1 cellular context compared by ENCODE assay signal in the genomic region with DNA sequence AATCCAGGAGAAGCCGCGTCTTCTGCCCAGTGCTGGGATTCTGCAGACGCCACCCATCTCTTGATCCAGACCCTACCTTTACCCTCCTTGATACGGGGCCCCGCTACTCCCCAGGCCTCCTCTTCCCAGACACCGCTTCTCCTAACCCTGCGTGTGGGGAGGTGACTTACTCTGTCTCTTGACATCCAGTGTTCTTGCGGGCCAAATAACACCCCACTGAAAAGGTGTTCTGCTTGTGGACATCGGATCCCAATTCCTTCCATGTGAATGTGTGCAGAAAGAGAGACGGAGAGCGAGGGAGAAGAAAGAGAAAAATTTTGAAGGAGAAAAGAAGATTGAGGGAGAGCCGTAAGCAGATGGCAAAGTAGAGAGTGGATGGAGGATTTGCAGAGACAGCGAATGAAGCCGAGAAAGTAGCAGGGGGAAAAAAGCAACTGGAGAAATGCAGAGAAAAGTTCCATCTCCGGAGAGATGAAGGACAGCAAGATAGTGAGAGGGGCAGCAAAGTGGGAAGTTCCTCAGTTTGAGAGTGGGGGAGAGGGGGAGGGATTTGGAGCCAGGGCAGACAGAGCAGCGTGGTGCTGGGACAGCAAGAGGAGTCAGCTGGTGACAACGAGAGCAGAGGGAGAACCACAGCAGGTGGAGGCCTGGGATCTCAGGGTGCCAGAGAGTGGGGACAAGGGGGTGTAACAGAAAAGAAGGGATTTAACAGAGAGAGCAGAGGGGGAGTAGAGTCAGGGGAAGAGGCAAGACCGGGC.
A peak's percentile ranks its signal among the peaks of the same experiment; 100 is the strongest.
TF ChIP-seq lines count a peak whose summit lies in the region.

No MANE protein-coding gene starts in this region.

TF ChIP-seq in HepG2, 621 proteins besides CTCF, POLR2A, EP300 and RAD21 (continues in another document):
- TF ChIP-seq, protein P1, sequence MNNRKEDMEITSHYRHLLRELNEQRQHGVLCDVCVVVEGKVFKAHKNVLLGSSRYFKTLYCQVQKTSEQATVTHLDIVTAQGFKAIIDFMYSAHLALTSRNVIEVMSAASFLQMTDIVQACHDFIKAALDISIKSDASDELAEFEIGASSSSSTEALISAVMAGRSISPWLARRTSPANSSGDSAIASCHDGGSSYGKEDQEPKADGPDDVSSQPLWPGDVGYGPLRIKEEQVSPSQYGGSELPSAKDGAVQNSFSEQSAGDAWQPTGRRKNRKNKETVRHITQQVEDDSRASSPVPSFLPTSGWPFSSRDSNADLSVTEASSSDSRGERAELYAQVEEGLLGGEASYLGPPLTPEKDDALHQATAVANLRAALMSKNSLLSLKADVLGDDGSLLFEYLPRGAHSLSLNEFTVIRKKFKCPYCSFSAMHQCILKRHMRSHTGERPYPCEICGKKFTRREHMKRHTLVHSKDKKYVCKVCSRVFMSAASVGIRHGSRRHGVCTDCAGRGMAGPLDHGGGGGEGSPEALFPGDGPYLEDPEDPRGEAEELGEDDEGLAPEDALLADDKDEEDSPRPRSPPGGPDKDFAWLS (CRISPR knock-in tag; IDR thresholded peaks at IDR 0.05; ENCODE audit: borderline replicate concordance), result no peak
- TF ChIP-seq ZNF775 (CRISPR knock-in tag; IDR thresholded peaks at IDR 0.05; ENCODE audit: borderline replicate concordance) (no peak), KLF11 (CRISPR knock-in tag; IDR thresholded peaks at IDR 0.05) (no peak), ZFP36 (IDR thresholded peaks at IDR 0.05; ENCODE audit: borderline replicate concordance, low read depth, low read length, partially characterized antibody) (no peak), GPN1 (CRISPR knock-in tag; IDR thresholded peaks at IDR 0.05; ENCODE audit: borderline replicate concordance) (no peak), ZNF501 (CRISPR knock-in tag; IDR thresholded peaks at IDR 0.05) (0 out of 2 replicates have a peak, but pooled peaks have one; percentile 44), ZBTB20 (CRISPR knock-in tag; IDR thresholded peaks at IDR 0.05; ENCODE audit: borderline replicate concordance, low read depth) (0 out of 2 replicates have a peak, but pooled peaks have one; percentile 5), KDM1A (CRISPR knock-in tag; IDR thresholded peaks at IDR 0.05) (no peak), SIN3B (IDR thresholded peaks at IDR 0.05; ENCODE audit: low read length) (no peak), ZNF24 (IDR thresholded peaks at IDR 0.05) (no peak), TSC22D2 (CRISPR knock-in tag; IDR thresholded peaks at IDR 0.05; ENCODE audit: borderline replicate concordance) (no peak)
- TF ChIP-seq, protein P2, sequence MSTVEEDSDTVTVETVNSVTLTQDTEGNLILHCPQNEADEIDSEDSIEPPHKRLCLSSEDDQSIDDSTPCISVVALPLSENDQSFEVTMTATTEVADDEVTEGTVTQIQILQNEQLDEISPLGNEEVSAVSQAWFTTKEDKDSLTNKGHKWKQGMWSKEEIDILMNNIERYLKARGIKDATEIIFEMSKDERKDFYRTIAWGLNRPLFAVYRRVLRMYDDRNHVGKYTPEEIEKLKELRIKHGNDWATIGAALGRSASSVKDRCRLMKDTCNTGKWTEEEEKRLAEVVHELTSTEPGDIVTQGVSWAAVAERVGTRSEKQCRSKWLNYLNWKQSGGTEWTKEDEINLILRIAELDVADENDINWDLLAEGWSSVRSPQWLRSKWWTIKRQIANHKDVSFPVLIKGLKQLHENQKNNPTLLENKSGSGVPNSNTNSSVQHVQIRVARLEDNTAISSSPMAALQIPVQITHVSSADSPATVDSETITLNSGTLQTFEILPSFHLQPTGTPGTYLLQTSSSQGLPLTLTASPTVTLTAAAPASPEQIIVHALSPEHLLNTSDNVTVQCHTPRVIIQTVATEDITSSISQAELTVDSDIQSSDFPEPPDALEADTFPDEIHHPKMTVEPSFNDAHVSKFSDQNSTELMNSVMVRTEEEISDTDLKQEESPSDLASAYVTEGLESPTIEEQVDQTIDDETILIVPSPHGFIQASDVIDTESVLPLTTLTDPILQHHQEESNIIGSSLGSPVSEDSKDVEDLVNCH (CRISPR knock-in tag; IDR thresholded peaks at IDR 0.05), result no peak
- TF ChIP-seq, protein P3, sequence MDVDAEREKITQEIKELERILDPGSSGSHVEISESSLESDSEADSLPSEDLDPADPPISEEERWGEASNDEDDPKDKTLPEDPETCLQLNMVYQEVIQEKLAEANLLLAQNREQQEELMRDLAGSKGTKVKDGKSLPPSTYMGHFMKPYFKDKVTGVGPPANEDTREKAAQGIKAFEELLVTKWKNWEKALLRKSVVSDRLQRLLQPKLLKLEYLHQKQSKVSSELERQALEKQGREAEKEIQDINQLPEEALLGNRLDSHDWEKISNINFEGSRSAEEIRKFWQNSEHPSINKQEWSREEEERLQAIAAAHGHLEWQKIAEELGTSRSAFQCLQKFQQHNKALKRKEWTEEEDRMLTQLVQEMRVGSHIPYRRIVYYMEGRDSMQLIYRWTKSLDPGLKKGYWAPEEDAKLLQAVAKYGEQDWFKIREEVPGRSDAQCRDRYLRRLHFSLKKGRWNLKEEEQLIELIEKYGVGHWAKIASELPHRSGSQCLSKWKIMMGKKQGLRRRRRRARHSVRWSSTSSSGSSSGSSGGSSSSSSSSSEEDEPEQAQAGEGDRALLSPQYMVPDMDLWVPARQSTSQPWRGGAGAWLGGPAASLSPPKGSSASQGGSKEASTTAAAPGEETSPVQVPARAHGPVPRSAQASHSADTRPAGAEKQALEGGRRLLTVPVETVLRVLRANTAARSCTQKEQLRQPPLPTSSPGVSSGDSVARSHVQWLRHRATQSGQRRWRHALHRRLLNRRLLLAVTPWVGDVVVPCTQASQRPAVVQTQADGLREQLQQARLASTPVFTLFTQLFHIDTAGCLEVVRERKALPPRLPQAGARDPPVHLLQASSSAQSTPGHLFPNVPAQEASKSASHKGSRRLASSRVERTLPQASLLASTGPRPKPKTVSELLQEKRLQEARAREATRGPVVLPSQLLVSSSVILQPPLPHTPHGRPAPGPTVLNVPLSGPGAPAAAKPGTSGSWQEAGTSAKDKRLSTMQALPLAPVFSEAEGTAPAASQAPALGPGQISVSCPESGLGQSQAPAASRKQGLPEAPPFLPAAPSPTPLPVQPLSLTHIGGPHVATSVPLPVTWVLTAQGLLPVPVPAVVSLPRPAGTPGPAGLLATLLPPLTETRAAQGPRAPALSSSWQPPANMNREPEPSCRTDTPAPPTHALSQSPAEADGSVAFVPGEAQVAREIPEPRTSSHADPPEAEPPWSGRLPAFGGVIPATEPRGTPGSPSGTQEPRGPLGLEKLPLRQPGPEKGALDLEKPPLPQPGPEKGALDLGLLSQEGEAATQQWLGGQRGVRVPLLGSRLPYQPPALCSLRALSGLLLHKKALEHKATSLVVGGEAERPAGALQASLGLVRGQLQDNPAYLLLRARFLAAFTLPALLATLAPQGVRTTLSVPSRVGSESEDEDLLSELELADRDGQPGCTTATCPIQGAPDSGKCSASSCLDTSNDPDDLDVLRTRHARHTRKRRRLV (CRISPR knock-in tag; IDR thresholded peaks at IDR 0.05), result no peak
- TF ChIP-seq, protein P4, sequence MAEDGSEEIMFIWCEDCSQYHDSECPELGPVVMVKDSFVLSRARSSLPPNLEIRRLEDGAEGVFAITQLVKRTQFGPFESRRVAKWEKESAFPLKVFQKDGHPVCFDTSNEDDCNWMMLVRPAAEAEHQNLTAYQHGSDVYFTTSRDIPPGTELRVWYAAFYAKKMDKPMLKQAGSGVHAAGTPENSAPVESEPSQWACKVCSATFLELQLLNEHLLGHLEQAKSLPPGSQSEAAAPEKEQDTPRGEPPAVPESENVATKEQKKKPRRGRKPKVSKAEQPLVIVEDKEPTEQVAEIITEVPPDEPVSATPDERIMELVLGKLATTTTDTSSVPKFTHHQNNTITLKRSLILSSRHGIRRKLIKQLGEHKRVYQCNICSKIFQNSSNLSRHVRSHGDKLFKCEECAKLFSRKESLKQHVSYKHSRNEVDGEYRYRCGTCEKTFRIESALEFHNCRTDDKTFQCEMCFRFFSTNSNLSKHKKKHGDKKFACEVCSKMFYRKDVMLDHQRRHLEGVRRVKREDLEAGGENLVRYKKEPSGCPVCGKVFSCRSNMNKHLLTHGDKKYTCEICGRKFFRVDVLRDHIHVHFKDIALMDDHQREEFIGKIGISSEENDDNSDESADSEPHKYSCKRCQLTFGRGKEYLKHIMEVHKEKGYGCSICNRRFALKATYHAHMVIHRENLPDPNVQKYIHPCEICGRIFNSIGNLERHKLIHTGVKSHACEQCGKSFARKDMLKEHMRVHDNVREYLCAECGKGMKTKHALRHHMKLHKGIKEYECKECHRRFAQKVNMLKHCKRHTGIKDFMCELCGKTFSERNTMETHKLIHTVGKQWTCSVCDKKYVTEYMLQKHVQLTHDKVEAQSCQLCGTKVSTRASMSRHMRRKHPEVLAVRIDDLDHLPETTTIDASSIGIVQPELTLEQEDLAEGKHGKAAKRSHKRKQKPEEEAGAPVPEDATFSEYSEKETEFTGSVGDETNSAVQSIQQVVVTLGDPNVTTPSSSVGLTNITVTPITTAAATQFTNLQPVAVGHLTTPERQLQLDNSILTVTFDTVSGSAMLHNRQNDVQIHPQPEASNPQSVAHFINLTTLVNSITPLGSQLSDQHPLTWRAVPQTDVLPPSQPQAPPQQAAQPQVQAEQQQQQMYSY (CRISPR knock-in tag; IDR thresholded peaks at IDR 0.05), result no peak
- TF ChIP-seq, protein P5, sequence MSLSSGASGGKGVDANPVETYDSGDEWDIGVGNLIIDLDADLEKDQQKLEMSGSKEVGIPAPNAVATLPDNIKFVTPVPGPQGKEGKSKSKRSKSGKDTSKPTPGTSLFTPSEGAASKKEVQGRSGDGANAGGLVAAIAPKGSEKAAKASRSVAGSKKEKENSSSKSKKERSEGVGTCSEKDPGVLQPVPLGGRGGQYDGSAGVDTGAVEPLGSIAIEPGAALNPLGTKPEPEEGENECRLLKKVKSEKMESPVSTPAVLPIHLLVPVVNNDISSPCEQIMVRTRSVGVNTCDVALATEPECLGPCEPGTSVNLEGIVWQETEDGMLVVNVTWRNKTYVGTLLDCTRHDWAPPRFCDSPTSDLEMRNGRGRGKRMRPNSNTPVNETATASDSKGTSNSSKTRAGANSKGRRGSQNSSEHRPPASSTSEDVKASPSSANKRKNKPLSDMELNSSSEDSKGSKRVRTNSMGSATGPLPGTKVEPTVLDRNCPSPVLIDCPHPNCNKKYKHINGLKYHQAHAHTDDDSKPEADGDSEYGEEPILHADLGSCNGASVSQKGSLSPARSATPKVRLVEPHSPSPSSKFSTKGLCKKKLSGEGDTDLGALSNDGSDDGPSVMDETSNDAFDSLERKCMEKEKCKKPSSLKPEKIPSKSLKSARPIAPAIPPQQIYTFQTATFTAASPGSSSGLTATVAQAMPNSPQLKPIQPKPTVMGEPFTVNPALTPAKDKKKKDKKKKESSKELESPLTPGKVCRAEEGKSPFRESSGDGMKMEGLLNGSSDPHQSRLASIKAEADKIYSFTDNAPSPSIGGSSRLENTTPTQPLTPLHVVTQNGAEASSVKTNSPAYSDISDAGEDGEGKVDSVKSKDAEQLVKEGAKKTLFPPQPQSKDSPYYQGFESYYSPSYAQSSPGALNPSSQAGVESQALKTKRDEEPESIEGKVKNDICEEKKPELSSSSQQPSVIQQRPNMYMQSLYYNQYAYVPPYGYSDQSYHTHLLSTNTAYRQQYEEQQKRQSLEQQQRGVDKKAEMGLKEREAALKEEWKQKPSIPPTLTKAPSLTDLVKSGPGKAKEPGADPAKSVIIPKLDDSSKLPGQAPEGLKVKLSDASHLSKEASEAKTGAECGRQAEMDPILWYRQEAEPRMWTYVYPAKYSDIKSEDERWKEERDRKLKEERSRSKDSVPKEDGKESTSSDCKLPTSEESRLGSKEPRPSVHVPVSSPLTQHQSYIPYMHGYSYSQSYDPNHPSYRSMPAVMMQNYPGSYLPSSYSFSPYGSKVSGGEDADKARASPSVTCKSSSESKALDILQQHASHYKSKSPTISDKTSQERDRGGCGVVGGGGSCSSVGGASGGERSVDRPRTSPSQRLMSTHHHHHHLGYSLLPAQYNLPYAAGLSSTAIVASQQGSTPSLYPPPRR (CRISPR knock-in tag; IDR thresholded peaks at IDR 0.05; ENCODE audit: borderline replicate concordance), result no peak
- TF ChIP-seq, protein P6, sequence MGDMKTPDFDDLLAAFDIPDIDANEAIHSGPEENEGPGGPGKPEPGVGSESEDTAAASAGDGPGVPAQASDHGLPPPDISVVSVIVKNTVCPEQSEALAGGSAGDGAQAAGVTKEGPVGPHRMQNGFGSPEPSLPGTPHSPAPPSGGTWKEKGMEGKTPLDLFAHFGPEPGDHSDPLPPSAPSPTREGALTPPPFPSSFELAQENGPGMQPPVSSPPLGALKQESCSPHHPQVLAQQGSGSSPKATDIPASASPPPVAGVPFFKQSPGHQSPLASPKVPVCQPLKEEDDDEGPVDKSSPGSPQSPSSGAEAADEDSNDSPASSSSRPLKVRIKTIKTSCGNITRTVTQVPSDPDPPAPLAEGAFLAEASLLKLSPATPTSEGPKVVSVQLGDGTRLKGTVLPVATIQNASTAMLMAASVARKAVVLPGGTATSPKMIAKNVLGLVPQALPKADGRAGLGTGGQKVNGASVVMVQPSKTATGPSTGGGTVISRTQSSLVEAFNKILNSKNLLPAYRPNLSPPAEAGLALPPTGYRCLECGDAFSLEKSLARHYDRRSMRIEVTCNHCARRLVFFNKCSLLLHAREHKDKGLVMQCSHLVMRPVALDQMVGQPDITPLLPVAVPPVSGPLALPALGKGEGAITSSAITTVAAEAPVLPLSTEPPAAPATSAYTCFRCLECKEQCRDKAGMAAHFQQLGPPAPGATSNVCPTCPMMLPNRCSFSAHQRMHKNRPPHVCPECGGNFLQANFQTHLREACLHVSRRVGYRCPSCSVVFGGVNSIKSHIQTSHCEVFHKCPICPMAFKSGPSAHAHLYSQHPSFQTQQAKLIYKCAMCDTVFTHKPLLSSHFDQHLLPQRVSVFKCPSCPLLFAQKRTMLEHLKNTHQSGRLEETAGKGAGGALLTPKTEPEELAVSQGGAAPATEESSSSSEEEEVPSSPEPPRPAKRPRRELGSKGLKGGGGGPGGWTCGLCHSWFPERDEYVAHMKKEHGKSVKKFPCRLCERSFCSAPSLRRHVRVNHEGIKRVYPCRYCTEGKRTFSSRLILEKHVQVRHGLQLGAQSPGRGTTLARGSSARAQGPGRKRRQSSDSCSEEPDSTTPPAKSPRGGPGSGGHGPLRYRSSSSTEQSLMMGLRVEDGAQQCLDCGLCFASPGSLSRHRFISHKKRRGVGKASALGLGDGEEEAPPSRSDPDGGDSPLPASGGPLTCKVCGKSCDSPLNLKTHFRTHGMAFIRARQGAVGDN (CRISPR knock-in tag; IDR thresholded peaks at IDR 0.05), result peak; percentile 44; the same call in 1 of the 2 replicates
- TF ChIP-seq, protein P7, sequence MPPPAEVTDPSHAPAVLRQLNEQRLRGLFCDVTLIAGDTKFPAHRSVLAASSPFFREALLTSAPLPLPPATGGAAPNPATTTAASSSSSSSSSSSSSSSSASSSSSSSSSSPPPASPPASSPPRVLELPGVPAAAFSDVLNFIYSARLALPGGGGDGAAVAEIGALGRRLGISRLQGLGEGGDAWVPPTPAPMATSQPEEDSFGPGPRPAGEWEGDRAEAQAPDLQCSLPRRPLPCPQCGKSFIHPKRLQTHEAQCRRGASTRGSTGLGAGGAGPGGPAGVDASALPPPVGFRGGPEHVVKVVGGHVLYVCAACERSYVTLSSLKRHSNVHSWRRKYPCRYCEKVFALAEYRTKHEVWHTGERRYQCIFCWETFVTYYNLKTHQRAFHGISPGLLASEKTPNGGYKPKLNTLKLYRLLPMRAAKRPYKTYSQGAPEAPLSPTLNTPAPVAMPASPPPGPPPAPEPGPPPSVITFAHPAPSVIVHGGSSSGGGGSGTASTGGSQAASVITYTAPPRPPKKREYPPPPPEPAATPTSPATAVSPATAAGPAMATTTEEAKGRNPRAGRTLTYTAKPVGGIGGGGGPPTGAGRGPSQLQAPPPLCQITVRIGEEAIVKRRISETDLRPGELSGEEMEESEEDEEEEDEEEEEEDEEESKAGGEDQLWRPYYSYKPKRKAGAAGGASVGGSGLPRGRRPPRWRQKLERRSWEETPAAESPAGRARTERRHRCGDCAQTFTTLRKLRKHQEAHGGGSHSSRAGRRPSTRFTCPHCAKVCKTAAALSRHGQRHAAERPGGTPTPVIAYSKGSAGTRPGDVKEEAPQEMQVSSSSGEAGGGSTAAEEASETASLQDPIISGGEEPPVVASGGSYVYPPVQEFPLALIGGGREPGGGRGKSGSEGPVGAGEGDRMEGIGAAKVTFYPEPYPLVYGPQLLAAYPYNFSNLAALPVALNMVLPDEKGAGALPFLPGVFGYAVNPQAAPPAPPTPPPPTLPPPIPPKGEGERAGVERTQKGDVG (CRISPR knock-in tag; IDR thresholded peaks at IDR 0.05; ENCODE audit: borderline replicate concordance), result no peak
